ENCODE assay signal across 28 cellular contexts in genomic region chr10:92430103-92430502, GRCh38.
"Had no signal": no experiment of that assay in that cellular context is flagged by ENCODE, and none has a peak within 500 bp of the region (broad histone marks: within the 10 kb centered on the region; RNA-seq: fewer than 3 reads in every experiment).

No MANE protein-coding gene starts in this region.

- H3K9me3 ChIP-seq: breast epithelium, esophagus squamous epithelium, lower lobe of right lung, psoas muscle, stomach, suprapubic skin, tibial artery had no signal

- H3K36me3 ChIP-seq: breast epithelium, esophagus squamous epithelium, lower lobe of right lung, stomach, suprapubic skin, tibial artery had no signal

- ATAC-seq: activated CD8-positive, alpha-beta memory T cell treated with anti-CD3 and anti-CD28 coated beads, Interleukin-2, amount 10 ng/mL, durations not matched to agents 7 days and 5 days; activated CD8-positive, alpha-beta T cell treated with anti-CD3 and anti-CD28 coated beads for 36 hours; activated naive CD4-positive, alpha-beta T cell treated with anti-CD3 and anti-CD28 coated beads, Interleukin-2, amount 50 U/mL, for 72 hours; activated T-cell treated with anti-CD3 and anti-CD28 coated beads, Interleukin-2, amount 50 U/mL, for 72 hours; left colon; lower lobe of right lung; naive thymus-derived CD8-positive, alpha-beta T cell; stimulated activated memory B cell treated with anti-CD40 and anti-IgM and Interleukin-4, amounts not matched to agents 10 μg/mL and 1 μg/mL and 100 μg/mL, for 72 hours had no signal

- H3K4me1 ChIP-seq: breast epithelium, lower lobe of right lung, parathyroid adenoma, stomach had no signal

- DNase-seq: activated B cell treated with CpG ODN at 0.5 μM for 24 hours; activated CD4-positive, alpha-beta T cell treated with anti-CD3 and anti-CD28 coated beads, Interleukin-2, amount 50 U/mL, for 1 hour; activated CD8-positive, alpha-beta memory T cell treated with anti-CD3 and anti-CD28 coated beads, Interleukin-2, amount 10 ng/mL, durations not matched to agents 7 days and 5 days; activated CD8-positive, alpha-beta T cell treated with anti-CD3 and anti-CD28 coated beads for 36 hours; activated naive CD4-positive, alpha-beta T cell; activated T-cell treated with anti-CD3 and anti-CD28 coated beads for 4 hours; activated T-cell treated with anti-CD3 and anti-CD28 coated beads, Interleukin-2, amount 50 U/mL, for 72 hours; central memory CD4-positive, alpha-beta T cell; effector CD4-positive, alpha-beta T cell; esophagus squamous epithelium; foreskin melanocyte; left colon; lower lobe of right lung; naive thymus-derived CD8-positive, alpha-beta T cell; psoas muscle; stimulated activated CD4-positive, alpha-beta T cell treated with anti-CD3 and anti-CD28 coated beads, Interleukin-1b, Interleukin-23, amount 100 ng/mL, for 48 hours; stimulated activated CD4-positive, alpha-beta T cell treated with anti-CD3 and anti-CD28 coated beads, Interleukin-4, amount 100 ng/mL, for 4 hours; stimulated activated CD8-positive, alpha-beta memory T cell treated with anti-CD3 and anti-CD28 coated beads, Interleukin-4, amount 100 ng/mL, for 48 hours; stomach; tibial artery had no signal

- H3K27ac ChIP-seq: breast epithelium, epithelial cell of prostate, esophagus squamous epithelium, hepatocyte, lower lobe of right lung, stomach, suprapubic skin, tibial artery had no signal

- H3K4me3 ChIP-seq: breast epithelium, esophagus squamous epithelium, hepatocyte, lower lobe of right lung, psoas muscle, smooth muscle cell, stomach, suprapubic skin, tibial artery had no signal

- H3K27me3 ChIP-seq: breast epithelium, esophagus squamous epithelium, hepatocyte, stomach, suprapubic skin, tibial artery had no signal
